Comparison of ENCODE assay signal across 11 cellular contexts in genomic region chr11:78742430-78742829, GRCh38.
A peak's percentile ranks its signal among the peaks of the same experiment; 100 is the strongest.
DNase-seq lines count a peak whose midpoint lies in the region; ATAC-seq, FAIRE-seq and TF ChIP-seq lines count a peak whose summit lies in the region.
"Had no signal": no experiment of that assay in that cellular context is flagged by ENCODE, and none has a peak within 500 bp of the region (broad histone marks: within the 10 kb centered on the region; RNA-seq: fewer than 3 reads in every experiment).

No MANE protein-coding gene starts in this region.

- no peaks in the 10 kb centered on the region for H3K9me3 ChIP-seq in liver (ENCODE audit: control insufficient read depth in 4 of 4, low read length in 3 of 4)
- H3K9me3 ChIP-seq in HepG2 (ENCODE audit: low read length), result no peaks in the 10 kb centered on the region
- H3K9me3 ChIP-seq: A549, tibial artery had no signal

- peak; percentile 47 to 61 for TF ChIP-seq RAD21 in liver (IDR thresholded peaks at IDR 0.05)
- no peak for TF ChIP-seq RAD21 in HepG2 (CRISPR knock-in tag; IDR thresholded peaks at IDR 0.05)

- no peak for TF ChIP-seq EP300 in HepG2 (IDR thresholded peaks at IDR 0.05; ENCODE audit: low read depth in 2 of 2, low read length in 2 of 2)
- TF ChIP-seq EP300 in HepG2 (CRISPR knock-in tag; IDR thresholded peaks at IDR 0.05; ENCODE audit: borderline replicate concordance), result no peak

- DNase-seq in HepG2 (ENCODE audit: low spot score) (no peak), RPMI7951 (ENCODE audit: low read depth) (peak; percentile 93), left cardiac atrium (peak; percentile 55), G401 (ENCODE audit: low spot score) (no peak)
- DNase-seq in central memory CD4-positive, alpha-beta T cell, result no peak
- no peak for DNase-seq in activated CD8-positive, alpha-beta memory T cell treated with anti-CD3 and anti-CD28 coated beads for 24 hours
- DNase-seq: NCI-H1048 had no signal

- CTCF ChIA-PET in HepG2 (lab: Yijun Ruan, JAX; ENCODE audit: low intra/inter-chr PET ratio, low total read pairs), result no interaction called here

- intact Hi-C loops in HepG2 (cut with micrococcal nuclease; ENCODE audit: unreplicated experiment) (no loop called here), left cardiac atrium (cut with DNase I) (no loop called here)

- H4K20me1 ChIP-seq in HepG2 (ENCODE audit: insufficient read depth, low read length), result no peaks in the 10 kb centered on the region

- H3K79me2 ChIP-seq in HepG2 (ENCODE audit: insufficient read depth, low read length), result no peaks in the 10 kb centered on the region

- H3K36me3 ChIP-seq in liver (ENCODE audit: control insufficient read depth in 4 of 4, insufficient read depth in 3 of 4, low read depth in 1 of 4, low read length in 3 of 4), result no peaks in the 10 kb centered on the region
- H3K36me3 ChIP-seq in HepG2 (replicated peaks in 1 of 2; ENCODE audit: control insufficient read depth in 1 of 2, insufficient read depth in 2 of 2, low read length in 2 of 2), result no peaks in the 10 kb centered on the region
- H3K36me3 ChIP-seq: tibial artery had no signal

- POLR2A ChIA-PET in HepG2 (lab: Yijun Ruan, JAX), result no interaction called here

- BruUV-seq in HepG2 (replicated peaks; lab: Mats Ljungman, UMichigan), result no TSS peak

- no peak overlapping the region for H3K4me2 ChIP-seq in HepG2 (ENCODE audit: low read depth, low read length)
- H3K4me2 ChIP-seq: A549 had no signal

- WGBS in liver, result 33% methylated on average over 6 of the region's 6 CpGs
- WGBS in HepG2 (ENCODE audit: low lambda C conversion rate), result 6% methylated on average over 6 of the region's 6 CpGs

- H3K4me3 ChIP-seq in liver (ENCODE audit: low read depth in 1 of 3, low read length in 3 of 3), result no peak overlapping the region
- H3K4me3 ChIP-seq in HepG2 (replicated peaks in 1 of 3; ENCODE audit: insufficient read depth in 1 of 3, low read depth in 2 of 3, low read length in 3 of 3), result no peak overlapping the region
- H3K4me3 ChIP-seq: A549, tibial artery had no signal

- no peak for TF ChIP-seq POLR2A in HepG2 (IDR thresholded peaks at IDR 0.05; ENCODE audit: insufficient read depth in 1 of 2, low read depth in 2 of 2, low read length in 2 of 2)

- H3K9ac ChIP-seq in liver (ENCODE audit: low read depth in 1 of 2, low read length in 2 of 2) (no peak overlapping the region), HepG2 (ENCODE audit: insufficient read depth, low read depth, low read length) (no peak overlapping the region)

- FAIRE-seq in HepG2 (lab: Jason Lieb, UNC), result no peak
- FAIRE-seq: A549 had no signal

- no peak for ATAC-seq in HepG2
- ATAC-seq in left cardiac atrium, result peak; percentile 90 to 91
- ATAC-seq in GM21526 (IDR thresholded peaks at IDR 0.05; ENCODE audit: low FRiP score, unreplicated experiment), result no peak
- ATAC-seq: A549 had no signal

- H3K27ac ChIP-seq in liver (ENCODE audit: low read depth in 1 of 2, low read length in 2 of 2), result no peak overlapping the region
- H3K27ac ChIP-seq in HepG2 (ENCODE audit: extremely low read length, insufficient read depth, low read length), result no peak overlapping the region
- H3K27ac ChIP-seq: A549, tibial artery had no signal

- TF ChIP-seq CTCF in liver (IDR thresholded peaks at IDR 0.05; ENCODE audit: low read depth, low read length, missing input control) (peak; percentile 2), HepG2 (CRISPR knock-in tag; IDR thresholded peaks at IDR 0.05) (no peak)

- H2AFZ ChIP-seq in HepG2 (ENCODE audit: low read length), result no peak overlapping the region

- in situ Hi-C loops in HepG2 (cut with HindIII; ENCODE audit: extremely low pct_ligation_motif_present, low pct_unique_long_range_greater_than_20kb), result no loop called here
- in situ Hi-C loops in G401 (cut with HindIII; ENCODE audit: low sequenced_read_pairs), result no loop called here

- H3K4me1 ChIP-seq in liver (ENCODE audit: control insufficient read depth in 4 of 4, insufficient read depth in 4 of 4, low read length in 3 of 4) (peaks cover 0 to 7% (median 2%) of the 10 kb centered on the region in 4 donors), HepG2 (ENCODE audit: insufficient read depth, low read length) (no peaks in the 10 kb centered on the region)
- H3K4me1 ChIP-seq: A549 had no signal

- H3K27me3 ChIP-seq in liver (ENCODE audit: control insufficient read depth in 4 of 4, insufficient read depth in 4 of 4, low read length in 3 of 4), result no peaks in the 10 kb centered on the region
- 0 out of 5 replicates have a peak, but pooled peaks cover 1 to 22% of the 10 kb centered on the region in 2 experiments for H3K27me3 ChIP-seq in HepG2 (ENCODE audit: control insufficient read depth in 1 of 2, insufficient read depth in 2 of 2, low read length in 2 of 2)
- H3K27me3 ChIP-seq: tibial artery had no signal

TF ChIP-seq in liver, 16 proteins besides CTCF, POLR2A, EP300 and RAD21 (continues in another document):
- TF ChIP-seq FOXA1 (IDR thresholded peaks at IDR 0.05), result no peak
- no peak for TF ChIP-seq ZBTB33 (IDR thresholded peaks at IDR 0.05)
- peak in 1 of 2 donors; percentile 49 for TF ChIP-seq HNF4A (conservative IDR thresholded peaks at IDR 0.05)
- TF ChIP-seq YY1 (IDR thresholded peaks at IDR 0.05), result no peak
- TF ChIP-seq ATF3 (IDR thresholded peaks at IDR 0.05), result no peak
- peak in 1 of 2 donors; percentile 67 for TF ChIP-seq RXRA (IDR thresholded peaks at IDR 0.05)

TF ChIP-seq in HepG2, 621 proteins besides CTCF, POLR2A, EP300 and RAD21:
- TF ChIP-seq CREM (IDR thresholded peaks at IDR 0.05) (no peak), CREM (CRISPR knock-in tag; IDR thresholded peaks at IDR 0.05) (no peak), RORA (CRISPR knock-in tag; IDR thresholded peaks at IDR 0.05) (no peak), PREB (CRISPR knock-in tag; IDR thresholded peaks at IDR 0.05) (no peak), MLLT10 (CRISPR knock-in tag; IDR thresholded peaks at IDR 0.05) (no peak), XRCC5 (optimal IDR thresholded peaks at IDR 0.05; ENCODE audit: low read length) (no peak), GMEB2 (CRISPR knock-in tag; IDR thresholded peaks at IDR 0.05; ENCODE audit: low read depth) (no peak), ZFP36L2 (CRISPR knock-in tag; IDR thresholded peaks at IDR 0.05) (no peak)

Comparison
In these comparisons a context has a peak if more than half of its experiments do, and no peak if none do; other contexts are left out.
1. ATAC-seq: peak in left cardiac atrium (2 of 2); none in HepG2 (single experiment) and GM21526 (single experiment).
2. DNase-seq: peak in RPMI7951 (single experiment) and left cardiac atrium (single experiment); none in HepG2 (single experiment), central memory CD4-positive, alpha-beta T cell (single experiment), activated CD8-positive, alpha-beta memory T cell treated with anti-CD3 and anti-CD28 coated beads for 24 hours (single experiment) and G401 (single experiment).